ENCODE assay signal across 8 cellular contexts in genomic region chr11:112225753-112226061, GRCh38. TPM values are rescaled to one million over a fixed set of nuclear protein-coding genes. Genes with fewer than 3 reads are reported as not detected.
DNase-seq lines count a peak whose midpoint lies in the region; ATAC-seq, FAIRE-seq and TF ChIP-seq lines count a peak whose summit lies in the region.

No MANE protein-coding gene starts in this region.

- peaks cover 23% of the 10 kb centered on the region for H3K4me1 ChIP-seq in DND-41 (ENCODE audit: insufficient read depth, low read length)
- peaks cover 17% of the 10 kb centered on the region for H3K4me1 ChIP-seq in SJSA1 (replicated peaks)
- peaks cover 0 to 14% (median 6%) of the 10 kb centered on the region in 3 donors for H3K4me1 ChIP-seq in pancreas

- H3K9ac ChIP-seq in DND-41 (ENCODE audit: low read depth, low read length), result peak overlapping the region; percentile 88

- no peaks in the 10 kb centered on the region for H4K20me1 ChIP-seq in DND-41 (ENCODE audit: insufficient read depth, low read length)

- H3K36me3 ChIP-seq in DND-41 (ENCODE audit: insufficient read depth, low read length) (peaks cover 21% of the 10 kb centered on the region), SJSA1 (peaks cover 12% of the 10 kb centered on the region), pancreas (peaks cover 0 to 9% (median 0%) of the 10 kb centered on the region in 3 donors)

- intact Hi-C loops in pancreas (cut with DNase I), result no loop called here

- H3K27me3 ChIP-seq in DND-41 (ENCODE audit: insufficient read depth, low read length, poor library complexity) (no peaks in the 10 kb centered on the region), SJSA1 (replicated peaks) (no peaks in the 10 kb centered on the region), pancreas (no peaks in the 10 kb centered on the region)

- H3K79me2 ChIP-seq in DND-41 (ENCODE audit: insufficient read depth, low read length), result peaks cover 40% of the 10 kb centered on the region

- no peak for FAIRE-seq in pancreas (lab: Jason Lieb, UNC)

- ATAC-seq in DND-41 (ENCODE audit: insufficient read depth, low read depth) (no peak), pancreas (no peak), GM21529 (IDR thresholded peaks at IDR 0.05; ENCODE audit: unreplicated experiment) (no peak), GM19023 (IDR thresholded peaks at IDR 0.05; ENCODE audit: unreplicated experiment) (no peak)

- H2AFZ ChIP-seq in DND-41 (ENCODE audit: low read depth, low read length), result peak overlapping the region; percentile 99

- H3K27ac ChIP-seq in DND-41 (ENCODE audit: low read length) (peak overlapping the region; percentile 97), SJSA1 (peak overlapping the region; percentile 91), pancreas (peak overlapping the region; percentile 88 to 96 (median 92))

- no peaks in the 10 kb centered on the region for H3K9me3 ChIP-seq in DND-41 (ENCODE audit: insufficient read depth, low read length, severe bottlenecking)
- H3K9me3 ChIP-seq in SJSA1 (replicated peaks), result no peaks in the 10 kb centered on the region
- no peaks in the 10 kb centered on the region for H3K9me3 ChIP-seq in pancreas

- peak overlapping the region; percentile 81 to 89 for H3K4me3 ChIP-seq in DND-41 (ENCODE audit: low read depth in 1 of 2, low read length in 2 of 2)
- peak overlapping the region; percentile 96 for H3K4me3 ChIP-seq in SJSA1
- peak overlapping the region; percentile 92 for H3K4me3 ChIP-seq in fibroblast of mammary gland (ENCODE audit: control insufficient read depth, low read depth, low read length)
- H3K4me3 ChIP-seq in pancreas, result peak overlapping the region; percentile 76 to 92 (median 84)

- H3K4me2 ChIP-seq in DND-41 (ENCODE audit: insufficient read depth, low read length), result peak overlapping the region; percentile 87

- 36 to 54% methylated on average over 8 of the region's 8 CpGs for WGBS in pancreas, 2 donors

- DNase-seq in DND-41 (no peak), SJSA1 (ENCODE audit: low read depth in 1 of 2, low spot score in 2 of 2) (no peak), fibroblast of mammary gland (ENCODE audit: low read depth) (peak; percentile 86), pancreas (no peak), NCI-H2227 treated with DMSO at 0.1 percent for 48 hours (lab: John Stamatoyannopoulos, UW) (no peak), NCI-H774 (lab: John Stamatoyannopoulos, UW) (no peak)

- no peak for TF ChIP-seq CTCF in DND-41 (IDR thresholded peaks at IDR 0.05; ENCODE audit: borderline replicate concordance, extremely low read depth, low read length, poor library complexity, severe bottlenecking)
- TF ChIP-seq CTCF in fibroblast of mammary gland (conservative IDR thresholded peaks at IDR 0.05; ENCODE audit: control insufficient read depth, insufficient read depth, low read depth, low read length), result no peak
- TF ChIP-seq CTCF in pancreas (IDR thresholded peaks at IDR 0.05), result no peak

RNA-seq across cellular contexts. Expression of gene PTS, which starts 0.5 kb away (rescaled TPM):
- total RNA-seq in SJSA1 (2014; rRNA removed; shearing (Covaris generic)), result 55.7 and 67.4 TPM in 2 replicates
- 10 to 100 TPM in 3 of 6 donors, 1 to 10 TPM in 3; 7.0 to 15.3 (median 10.5) TPM for total RNA-seq in pancreas
- polyA plus RNA-seq in pancreas, result 10 to 100 TPM; 33.0 to 41.5 TPM

RNA-seq across cellular contexts. Expression of gene PLET1, which starts 35.0 kb away (rescaled TPM):
- not detected in 2 replicates for total RNA-seq in SJSA1 (2014; rRNA removed; shearing (Covaris generic))
- not detected for total RNA-seq in pancreas
- not detected for polyA plus RNA-seq in pancreas

RNA-seq across cellular contexts. Expression of gene BCO2, which starts 50.4 kb away (rescaled TPM):
- 0.42 TPM in 1 of 2 replicates, not detected in the other for total RNA-seq in SJSA1 (2014; rRNA removed; shearing (Covaris generic))
- total RNA-seq in pancreas, result 1 to 10 TPM in 5 of 6 donors, under 1 TPM in 1; 0.59 to 4.1 (median 1.7) TPM
- 1 to 10 TPM; 3.4 to 10.0 TPM for polyA plus RNA-seq in pancreas

RNA-seq across cellular contexts. Expression of gene TEX12, which starts 58.5 kb away (rescaled TPM):
- total RNA-seq in SJSA1 (2014; rRNA removed; shearing (Covaris generic)), result 0.16 TPM in 1 of 2 replicates, not detected in the other
- total RNA-seq in pancreas, result not detected
- under 1 TPM in 1 of 2 donors, not detected in 1; 0.19 TPM for polyA plus RNA-seq in pancreas
